In the genomic region with DNA sequence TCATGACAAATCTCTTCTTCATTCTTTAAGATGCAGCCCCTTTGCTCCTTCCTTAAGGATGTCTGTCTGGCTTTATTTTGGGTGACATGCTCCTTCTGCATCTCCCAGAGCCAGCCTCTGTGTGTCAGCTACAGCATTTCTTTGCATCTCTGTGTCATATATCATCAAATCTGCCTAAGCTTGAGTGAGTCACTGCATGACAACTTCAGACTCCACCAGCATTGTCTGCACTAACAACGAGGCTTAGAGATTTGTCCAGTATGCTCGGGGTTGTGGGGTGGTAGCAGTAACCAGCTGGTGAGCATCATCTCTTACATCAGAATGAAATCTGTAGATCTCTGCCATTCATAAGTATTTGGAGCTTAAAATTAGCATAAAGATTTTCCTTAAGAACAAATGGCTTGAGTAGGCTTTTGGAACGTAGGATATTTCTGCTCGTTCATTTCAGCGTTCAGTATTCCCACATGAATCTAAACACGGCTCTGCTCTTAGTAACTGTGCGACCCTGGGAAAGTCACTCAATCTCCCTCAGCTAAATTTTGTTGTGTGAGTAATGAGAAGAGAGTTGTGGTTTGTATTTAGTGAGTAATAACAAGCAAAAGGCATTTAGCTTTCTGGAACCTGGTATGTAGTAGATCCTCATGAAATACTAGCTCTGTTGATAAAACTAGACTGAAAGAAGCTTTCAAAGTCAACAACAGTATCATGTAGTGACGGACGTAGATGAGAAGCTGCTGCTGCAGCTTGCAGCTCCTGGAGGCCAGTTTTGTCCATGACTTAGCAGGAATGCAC, we compare ENCODE assay signal across 8 cellular contexts.
DNase-seq lines count a peak whose midpoint lies in the region; TF ChIP-seq lines count a peak whose summit lies in the region.
"Not testable (repeated sequence)": the region's sequence is repeated elsewhere in the genome, so short reads cannot be mapped to it uniquely, and the experiment has no call there.

No MANE protein-coding gene starts in this region.

- H3K4me1 Mint-ChIP-seq in activated T-cell treated with anti-CD3 and anti-CD28 coated beads, Interleukin-2, amount 50 U/mL, for 24 hours (ENCODE audit: low read depth), result peaks cover 42% of the 10 kb centered on the region

- peak overlapping the region; percentile 70 for H3K27ac Mint-ChIP-seq in activated T-cell treated with anti-CD3 and anti-CD28 coated beads, Interleukin-2, amount 50 U/mL, for 24 hours

- not testable (repeated sequence) for TF ChIP-seq CTCF in GM12865 (IDR thresholded peaks at IDR 0.05; ENCODE audit: insufficient read depth, low read depth, low read length, missing control alignments); Loucy (conservative IDR thresholded peaks at IDR 0.05; ENCODE audit: low read length); SK-N-SH (IDR thresholded peaks at IDR 0.05); brain microvascular endothelial cell (IDR thresholded peaks at IDR 0.05; ENCODE audit: low read depth, low read length, missing control alignments); fibroblast of villous mesenchyme (IDR thresholded peaks at IDR 0.05; ENCODE audit: insufficient read depth, low read depth, low read length)

- not testable (repeated sequence) for H3K9me3 Mint-ChIP-seq in activated T-cell treated with anti-CD3 and anti-CD28 coated beads, Interleukin-2, amount 50 U/mL, for 24 hours

- H3K27me3 ChIP-seq in Loucy (ENCODE audit: insufficient read depth, low read length, poor library complexity, severe bottlenecking); brain microvascular endothelial cell (replicated peaks): not testable (repeated sequence)
- peaks cover 30% of the 10 kb centered on the region; the same call in 1 of the 2 replicates for H3K27me3 ChIP-seq in SK-N-SH (ENCODE audit: insufficient read depth)

- peak; percentile 78 for DNase-seq in A172 (ENCODE audit: low spot score)
- DNase-seq in GM12865 (ENCODE audit: low read depth), result peak; percentile 75
- DNase-seq in SK-N-SH; activated T-cell treated with anti-CD3 and anti-CD28 coated beads, Interleukin-2, amount 50 U/mL, for 24 hours: not testable (repeated sequence)
- DNase-seq in brain microvascular endothelial cell, result peak; percentile 72
- peak; percentile 29 for DNase-seq in fibroblast of villous mesenchyme (ENCODE audit: low read depth)
- peak; percentile 7 for DNase-seq in renal cortical epithelial cell (ENCODE audit: low read depth)

- not testable (repeated sequence) for TF ChIP-seq RAD21 in SK-N-SH (IDR thresholded peaks at IDR 0.05; ENCODE audit: low read length)

- H3K27ac ChIP-seq in SK-N-SH (ENCODE audit: low read depth in 2 of 2, low read length in 1 of 2); brain microvascular endothelial cell: not testable (repeated sequence)

- H3K9me2 ChIP-seq in Loucy (replicated peaks; ENCODE audit: low read depth, low read length); SK-N-SH: not testable (repeated sequence)

- H3K9me3 ChIP-seq in Loucy (ENCODE audit: insufficient read depth, low read depth, low read length); SK-N-SH: not testable (repeated sequence)

- peak overlapping the region; percentile 24 for H3K4me2 ChIP-seq in Loucy (ENCODE audit: low read depth, low read length, poor library complexity, severe bottlenecking)
- H3K4me2 ChIP-seq in SK-N-SH, result peak overlapping the region; percentile 48; the same call in 1 of the 2 replicates

- H3K79me2 ChIP-seq in Loucy (ENCODE audit: insufficient read depth, low read length); SK-N-SH (ENCODE audit: insufficient read depth): not testable (repeated sequence)

- not testable (repeated sequence) for H3K4me3 ChIP-seq in GM12865 (ENCODE audit: low read depth, low read length); Loucy (ENCODE audit: low read length, poor library complexity, severe bottlenecking); SK-N-SH (ENCODE audit: low read depth in 2 of 2, low read length in 1 of 2); brain microvascular endothelial cell (ENCODE audit: low read depth, low read length); fibroblast of villous mesenchyme (ENCODE audit: low read depth, low read length)

- TF ChIP-seq EP300 in SK-N-SH (IDR thresholded peaks at IDR 0.05; ENCODE audit: borderline replicate concordance in 1 of 2, low read depth in 1 of 2, low read length in 1 of 2), result not testable (repeated sequence)

- peak overlapping the region; percentile 14; the same call in 1 of the 2 replicates for H2AFZ ChIP-seq in Loucy (ENCODE audit: low read length)
- not testable (repeated sequence) for H2AFZ ChIP-seq in SK-N-SH (ENCODE audit: low read depth)

- 16% methylated on average over 9 of the region's 9 CpGs for WGBS in SK-N-SH (ENCODE audit: low lambda C conversion rate)

- H3K36me3 Mint-ChIP-seq in activated T-cell treated with anti-CD3 and anti-CD28 coated beads, Interleukin-2, amount 50 U/mL, for 24 hours (ENCODE audit: low read depth), result not testable (repeated sequence)

- H3K4me3 Mint-ChIP-seq in activated T-cell treated with anti-CD3 and anti-CD28 coated beads, Interleukin-2, amount 50 U/mL, for 24 hours, result not testable (repeated sequence)

- H3K36me3 ChIP-seq in Loucy (ENCODE audit: insufficient read depth, low read length); SK-N-SH (replicated peaks in 1 of 2; ENCODE audit: control insufficient read depth in 1 of 2, insufficient read depth in 2 of 2, low read length in 1 of 2); brain microvascular endothelial cell (replicated peaks): not testable (repeated sequence)

- CTCF ChIA-PET in SK-N-SH (lab: Yijun Ruan, JAX), result not testable (repeated sequence)

- POLR2A ChIA-PET in SK-N-SH (lab: Yijun Ruan, JAX), result not testable (repeated sequence)

- peaks cover 21% of the 10 kb centered on the region for H3F3A ChIP-seq in Loucy (ENCODE audit: low read depth)
- not testable (repeated sequence) for H3F3A ChIP-seq in SK-N-SH (replicated peaks; ENCODE audit: insufficient read depth)

- peaks cover 92% of the 10 kb centered on the region for H3K4me1 ChIP-seq in Loucy (ENCODE audit: insufficient read depth, low read length, poor library complexity, severe bottlenecking)
- H3K4me1 ChIP-seq in SK-N-SH (ENCODE audit: control insufficient read depth in 1 of 2, insufficient read depth in 2 of 2, low read depth in 1 of 2, low read length in 1 of 2), result not testable (repeated sequence)

- in situ Hi-C loops in brain microvascular endothelial cell (cut with HindIII; ENCODE audit: low pct_ligation_motif_present, low sequenced_read_pairs), result not testable (repeated sequence)

- H3K9ac ChIP-seq in Loucy (ENCODE audit: low read depth, low read length, poor library complexity, severe bottlenecking), result peak overlapping the region; percentile 2
- not testable (repeated sequence) for H3K9ac ChIP-seq in SK-N-SH

- H4K20me1 ChIP-seq in Loucy (ENCODE audit: insufficient read depth, low read length, poor library complexity, severe bottlenecking); SK-N-SH (ENCODE audit: insufficient read depth): not testable (repeated sequence)

- peaks cover 76% of the 10 kb centered on the region for H3K27me3 Mint-ChIP-seq in activated T-cell treated with anti-CD3 and anti-CD28 coated beads, Interleukin-2, amount 50 U/mL, for 24 hours

TF ChIP-seq in SK-N-SH, 30 proteins besides CTCF, POLR2A, EP300 and RAD21:
- TF ChIP-seq, protein P1, sequence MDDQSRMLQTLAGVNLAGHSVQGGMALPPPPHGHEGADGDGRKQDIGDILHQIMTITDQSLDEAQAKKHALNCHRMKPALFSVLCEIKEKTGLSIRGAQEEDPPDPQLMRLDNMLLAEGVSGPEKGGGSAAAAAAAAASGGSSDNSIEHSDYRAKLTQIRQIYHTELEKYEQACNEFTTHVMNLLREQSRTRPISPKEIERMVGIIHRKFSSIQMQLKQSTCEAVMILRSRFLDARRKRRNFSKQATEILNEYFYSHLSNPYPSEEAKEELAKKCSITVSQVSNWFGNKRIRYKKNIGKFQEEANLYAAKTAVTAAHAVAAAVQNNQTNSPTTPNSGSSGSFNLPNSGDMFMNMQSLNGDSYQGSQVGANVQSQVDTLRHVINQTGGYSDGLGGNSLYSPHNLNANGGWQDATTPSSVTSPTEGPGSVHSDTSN (IDR thresholded peaks at IDR 0.05), result 0 out of 2 replicates have a peak, but pooled peaks have one; percentile 19
